ENCODE assay signal across 8 cellular contexts in the genomic region with DNA sequence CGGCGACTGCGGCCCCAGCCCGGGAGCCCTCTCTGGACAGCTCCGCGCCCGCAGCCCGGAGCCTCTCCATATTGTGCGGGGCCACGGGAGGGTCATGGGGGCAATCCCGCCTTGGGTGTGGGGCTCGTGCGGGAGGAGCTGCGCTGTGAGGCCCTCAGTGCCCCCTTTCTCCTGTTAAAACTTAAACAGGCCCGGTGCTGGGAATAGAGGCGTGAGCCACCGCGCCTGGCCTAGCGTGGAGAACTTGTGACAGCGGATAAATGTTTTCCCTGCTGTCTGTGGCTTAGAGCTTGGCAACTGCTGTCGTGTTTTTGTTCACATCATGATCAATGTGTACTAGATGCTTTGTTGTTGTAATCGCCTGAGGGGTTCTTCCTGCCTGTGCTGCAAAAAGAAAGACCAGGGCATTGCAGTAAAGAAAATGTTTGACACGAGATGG. TPM values are rescaled to one million over a fixed set of nuclear protein-coding genes. Genes with fewer than 3 reads are reported as not detected.
DNase-seq lines count a peak whose midpoint lies in the region; ATAC-seq lines count a peak whose summit lies in the region.

No MANE protein-coding gene starts in this region.

- no peaks in the 10 kb centered on the region for H3K27me3 Mint-ChIP-seq in memory B cell

- H3K4me3 Mint-ChIP-seq in memory B cell = peak overlapping the region; percentile 96

- peak overlapping the region; percentile 62 for H3K4me3 ChIP-seq in endocrine pancreas (ENCODE audit: control insufficient read depth, insufficient read depth, low read length)

- H3K27ac Mint-ChIP-seq in memory B cell = peak overlapping the region; percentile 94

- ATAC-seq in GM19452 (IDR thresholded peaks at IDR 0.05; ENCODE audit: unreplicated experiment) (peak; percentile 16), memory B cell (ENCODE audit: low read depth) (peak; percentile 25), GM21526 (IDR thresholded peaks at IDR 0.05; ENCODE audit: low FRiP score, unreplicated experiment) (no peak)

- H3K36me3 ChIP-seq in endocrine pancreas (ENCODE audit: control insufficient read depth, insufficient read depth, low read length) = peaks cover 5% of the 10 kb centered on the region

- H3K4me1 ChIP-seq in endocrine pancreas (ENCODE audit: control insufficient read depth, insufficient read depth, low read length) = no peaks in the 10 kb centered on the region

- peaks cover 2% of the 10 kb centered on the region for H3K9me3 ChIP-seq in endocrine pancreas (ENCODE audit: control insufficient read depth, low read length)

- H3K9me3 Mint-ChIP-seq in memory B cell = peaks cover 1% of the 10 kb centered on the region

- in situ Hi-C loops in SK-MEL-5 (cut with HindIII; ENCODE audit: low pct_unique_long_range_greater_than_20kb, low sequenced_read_pairs) = no loop called here

- H3K36me3 Mint-ChIP-seq in memory B cell = peaks cover 12% of the 10 kb centered on the region

- no peaks in the 10 kb centered on the region for H3K27me3 ChIP-seq in endocrine pancreas (ENCODE audit: control insufficient read depth, insufficient read depth, low read length)

- peaks cover 7% of the 10 kb centered on the region for H3K4me1 Mint-ChIP-seq in memory B cell

- peak; percentile 16 to 24 for DNase-seq in AML-193 (lab: John Stamatoyannopoulos, UW)
- DNase-seq in SK-MEL-5 (ENCODE audit: low read depth, low spot score) = peak; percentile 17
- no peak for DNase-seq in memory B cell (ENCODE audit: low spot score in 2 of 2)
- DNase-seq in superior temporal gyrus (ENCODE audit: extremely low spot score) = peak; percentile 16
- no peak for DNase-seq in A172 (ENCODE audit: low spot score)

- peak overlapping the region; percentile 89 for H3K9ac ChIP-seq in endocrine pancreas (ENCODE audit: control insufficient read depth, insufficient read depth, low read length)

RNA-seq across cellular contexts. Expression of gene ZNF844, which starts 0.6 kb away (rescaled TPM):
- total RNA-seq in SK-MEL-5 (2014; rRNA removed; shearing (Covaris generic)) = 2.7 and 5.2 TPM in 2 replicates
- polyA plus RNA-seq in SK-MEL-5 (2015; cell fraction: cytosol; rRNA removed) = 1.1 and 1.5 TPM in 2 replicates
- 2.4 and 5.1 TPM in 2 replicates for polyA plus RNA-seq in SK-MEL-5 (2015; cell fraction: nucleus; rRNA removed)
- 0.12 TPM in 1 of 2 replicates, not detected in the other for total RNA-seq in A172 (2014; rRNA removed; shearing (Covaris generic))

RNA-seq across cellular contexts. Expression of gene ZNF878, which starts 12.4 kb away (rescaled TPM):
- total RNA-seq in SK-MEL-5 (2014; rRNA removed; shearing (Covaris generic)) = 0.37 and 0.77 TPM in 2 replicates
- polyA plus RNA-seq in SK-MEL-5 (2015; cell fraction: cytosol; rRNA removed) = 0.10 and 0.29 TPM in 2 replicates
- polyA plus RNA-seq in SK-MEL-5 (2015; cell fraction: nucleus; rRNA removed) = 0.38 TPM in 1 of 2 replicates, not detected in the other
- total RNA-seq in A172 (2014; rRNA removed; shearing (Covaris generic)) = 0.38 TPM in 1 of 2 replicates, not detected in the other

RNA-seq across cellular contexts. Expression of gene ZNF433, which starts 29.6 kb away (rescaled TPM):
- total RNA-seq in SK-MEL-5 (2014; rRNA removed; shearing (Covaris generic)) = 1.1 and 2.3 TPM in 2 replicates
- polyA plus RNA-seq in SK-MEL-5 (2015; cell fraction: cytosol; rRNA removed) = 1.6 and 4.1 TPM in 2 replicates
- polyA plus RNA-seq in SK-MEL-5 (2015; cell fraction: nucleus; rRNA removed) = 3.3 TPM in 1 of 2 replicates, not detected in the other
- 7.2 and 11.3 TPM in 2 replicates for total RNA-seq in A172 (2014; rRNA removed; shearing (Covaris generic))

Comparison
In these comparisons a context has a peak if more than half of its experiments do, and no peak if none do; other contexts are left out.
1. DNase-seq: peak in AML-193 (2 of 2), SK-MEL-5 (single experiment) and superior temporal gyrus (single experiment); none in memory B cell (0 of 2) and A172 (single experiment).